8 cellular contexts compared by ENCODE assay signal in genomic region chr6:20400476-20401402, GRCh38. TPM values are rescaled to one million over a fixed set of nuclear protein-coding genes. Genes with fewer than 3 reads are reported as not detected.
DNase-seq lines count a peak whose midpoint lies in the region; ATAC-seq and TF ChIP-seq lines count a peak whose summit lies in the region.

No MANE protein-coding gene starts in this region.

- H3K36me3 ChIP-seq in osteoblast (ENCODE audit: insufficient read depth, low read length) (peaks cover 2% of the 10 kb centered on the region), vagina (no peaks in the 10 kb centered on the region)

- ATAC-seq in HG03045 (IDR thresholded peaks at IDR 0.05; ENCODE audit: unreplicated experiment), result no peak

- H3K36me3 Mint-ChIP-seq in IgD-negative memory B cell, result no peaks in the 10 kb centered on the region

- H3K4me3 Mint-ChIP-seq in IgD-negative memory B cell, result peak overlapping the region; percentile 89 to 95 (median 92)

- no peaks in the 10 kb centered on the region for H3K9me3 Mint-ChIP-seq in IgD-negative memory B cell

- peak overlapping the region; percentile 88 to 98 (median 98) for H3K27ac Mint-ChIP-seq in IgD-negative memory B cell

- H3K4me1 Mint-ChIP-seq in IgD-negative memory B cell, result peaks cover 7 to 18% (median 17%) of the 10 kb centered on the region in 3 donors

- TF ChIP-seq CTCF in GM10266 (IDR thresholded peaks at IDR 0.05; ENCODE audit: control insufficient read depth, insufficient read depth, low read depth, missing control alignments), result no peak
- peak; percentile 33 for TF ChIP-seq CTCF in osteoblast (IDR thresholded peaks at IDR 0.05; ENCODE audit: extremely low read depth, low read depth, low read length)
- TF ChIP-seq CTCF in vagina (IDR thresholded peaks at IDR 0.05), result no peak

- intact Hi-C loops in vagina (cut with DNase I), result no loop called here

- H3K4me3 ChIP-seq in osteoblast (ENCODE audit: insufficient read depth, low read length) (peak overlapping the region; percentile 71), vagina (peak overlapping the region; percentile 32 to 90)

- H2AFZ ChIP-seq in osteoblast (ENCODE audit: low read length), result peak overlapping the region; percentile 83

- peaks cover 7% of the 10 kb centered on the region for H3K4me1 ChIP-seq in osteoblast (ENCODE audit: insufficient read depth, low read length)
- H3K4me1 ChIP-seq in vagina, result peaks cover 12% of the 10 kb centered on the region

- H3K27me3 Mint-ChIP-seq in IgD-negative memory B cell, result no peaks in the 10 kb centered on the region

- peak; percentile 28 for DNase-seq in GM10266 (ENCODE audit: extremely low spot score)
- DNase-seq in OCI-M2 (lab: John Stamatoyannopoulos, UW; ENCODE audit: unreplicated experiment), result peak; percentile 89
- peak; percentile 14 for DNase-seq in activated T-helper 9 cell treated with anti-CD3 and anti-CD28 coated beads, Interleukin-2, amount 50 U/mL, for 16 hours (ENCODE audit: low read depth)
- DNase-seq in globus pallidus (ENCODE audit: low spot score), result peak; percentile 30
- DNase-seq in osteoblast (ENCODE audit: insufficient read length, low spot score, missing footprints), result peak; percentile 86
- DNase-seq in vagina (ENCODE audit: extremely low spot score in 2 of 2), result no peak

- H3K79me2 ChIP-seq in osteoblast (ENCODE audit: insufficient read depth, low read length), result peaks cover 23% of the 10 kb centered on the region

- peaks cover 5% of the 10 kb centered on the region for H4K20me1 ChIP-seq in osteoblast (ENCODE audit: insufficient read depth, low read length)

- peak overlapping the region; percentile 1 for H3K27ac ChIP-seq in osteoblast (ENCODE audit: low read depth, low read length)
- peak overlapping the region; percentile 57 for H3K27ac ChIP-seq in vagina

- H3K4me2 ChIP-seq in osteoblast (ENCODE audit: insufficient read depth, low read length), result peak overlapping the region; percentile 91

- peaks cover 2% of the 10 kb centered on the region for H3K9me3 ChIP-seq in osteoblast (ENCODE audit: low read depth, low read length)
- no peaks in the 10 kb centered on the region for H3K9me3 ChIP-seq in vagina

- H3K27me3 ChIP-seq in osteoblast (ENCODE audit: insufficient read depth, low read length), result no peaks in the 10 kb centered on the region
- no peaks in the 10 kb centered on the region for H3K27me3 ChIP-seq in vagina

- TF ChIP-seq POLR2A in vagina (IDR thresholded peaks at IDR 0.05), result no peak

RNA-seq across cellular contexts. Expression of gene E2F3, which starts 0.9 kb away (rescaled TPM):
- polyA plus RNA-seq in IgD-negative memory B cell, result 3.0 TPM
- total RNA-seq in osteoblast, result 6.2 and 7.4 TPM in 2 replicates
- 4.4 TPM for total RNA-seq in vagina

Comparison
In these comparisons a context has a peak if more than half of its experiments do, and no peak if none do; other contexts are left out.
1. DNase-seq: peak in GM10266 (single experiment), OCI-M2 (single experiment), activated T-helper 9 cell treated with anti-CD3 and anti-CD28 coated beads, Interleukin-2, amount 50 U/mL, for 16 hours (single experiment), globus pallidus (single experiment) and osteoblast (single experiment); none in vagina (0 of 2).